27 cellular contexts compared by ENCODE assay signal in the genomic region with DNA sequence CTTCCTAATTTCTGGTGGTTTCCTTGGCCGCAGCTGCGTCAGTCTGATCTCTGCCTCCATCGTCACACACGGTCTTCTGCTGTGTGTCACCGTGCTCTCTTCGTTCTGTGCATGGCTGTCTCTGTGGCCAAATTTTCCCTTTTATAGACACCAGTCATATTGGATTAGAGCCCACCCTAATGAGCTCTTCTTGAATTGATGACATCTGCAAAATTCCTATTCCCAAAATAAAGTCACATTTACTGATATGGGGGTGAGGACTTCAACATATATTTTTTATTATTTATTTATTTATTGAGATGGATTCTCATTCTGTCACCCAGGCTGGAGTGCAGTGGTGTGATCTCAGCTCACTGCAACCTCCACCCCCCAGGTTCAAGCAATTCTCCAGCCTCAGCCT.
"Had no signal": no experiment of that assay in that cellular context is flagged by ENCODE, and none has a peak within 500 bp of the region (broad histone marks: within the 10 kb centered on the region; RNA-seq: fewer than 3 reads in every experiment).

No MANE protein-coding gene starts in this region.

- H3K4me1 ChIP-seq: neural progenitor cell, stomach, thyroid gland, transverse colon had no signal

- H3K36me3 ChIP-seq: neural progenitor cell, ovary, stomach, thyroid gland, transverse colon, upper lobe of left lung, vagina had no signal

- H3K27me3 ChIP-seq: neural progenitor cell, ovary, right atrium auricular region, testis, thyroid gland, transverse colon, upper lobe of left lung, vagina had no signal

- H2AFZ ChIP-seq: neural progenitor cell had no signal

- H3K4me3 ChIP-seq: lung, neural progenitor cell, ovary, right atrium auricular region, skin epidermis, stomach, testis, thyroid gland, transverse colon, upper lobe of left lung, vagina had no signal

- DNase-seq: hippocampal formation; kidney glomerular epithelial cell; left cardiac atrium; mesendoderm; naive B cell; natural killer cell; nephron progenitor cell; ovary; stimulated activated CD4-positive, alpha-beta T cell treated with anti-CD3 and anti-CD28 coated beads, Interleukin-12 subunit alpha, Interleukin-12 subunit beta, amount 100 ng/mL, for 4 hours; stimulated activated CD4-positive, alpha-beta T cell treated with anti-CD3 and anti-CD28 coated beads, Interleukin-15, amount 100 ng/mL, for 24 hours; stimulated activated CD4-positive, alpha-beta T cell treated with anti-CD3 and anti-CD28 coated beads, Interleukin-2, amount 100 ng/mL, for 24 hours; stimulated activated CD4-positive, alpha-beta T cell treated with anti-CD3 and anti-CD28 coated beads, Interleukin-4, amount 100 ng/mL, for 1 hour; stimulated activated naive B cell treated with anti-CD40 and anti-IgM and Interleukin-4, amounts not matched to agents 10 μg/mL and 1 μg/mL and 100 μg/mL, for 72 hours; stimulated activated naive CD8-positive, alpha-beta T cell treated with anti-CD3 and anti-CD28 coated beads, Interleukin-15, Interleukin-2, amounts not matched to agents 100 U/mL and 50 U/mL, for 24 hours; stomach; testis; thyroid gland; transverse colon; upper lobe of left lung had no signal

- H3K9me3 ChIP-seq: ovary, right atrium auricular region, stomach, testis, thyroid gland, transverse colon, upper lobe of left lung, vagina had no signal

- ATAC-seq: left cardiac atrium; left lobe of liver; natural killer cell; sciatic nerve; stimulated activated naive B cell treated with anti-CD40 and anti-IgM and Interleukin-4, amounts not matched to agents 10 μg/mL and 1 μg/mL and 100 μg/mL, for 72 hours; stimulated activated naive CD8-positive, alpha-beta T cell treated with anti-CD3 and anti-CD28 coated beads, Interleukin-15, Interleukin-2, amounts not matched to agents 100 U/mL and 50 U/mL, for 24 hours had no signal

- H3K9ac ChIP-seq: neural progenitor cell had no signal

- H3K27ac ChIP-seq: neural progenitor cell, ovary, stomach, testis, thyroid gland, transverse colon, upper lobe of left lung, vagina had no signal

- FAIRE-seq: keratinocyte had no signal

- H3K4me2 ChIP-seq: neural progenitor cell had no signal
